ENCODE assay signal across 10 cellular contexts in the genomic region with DNA sequence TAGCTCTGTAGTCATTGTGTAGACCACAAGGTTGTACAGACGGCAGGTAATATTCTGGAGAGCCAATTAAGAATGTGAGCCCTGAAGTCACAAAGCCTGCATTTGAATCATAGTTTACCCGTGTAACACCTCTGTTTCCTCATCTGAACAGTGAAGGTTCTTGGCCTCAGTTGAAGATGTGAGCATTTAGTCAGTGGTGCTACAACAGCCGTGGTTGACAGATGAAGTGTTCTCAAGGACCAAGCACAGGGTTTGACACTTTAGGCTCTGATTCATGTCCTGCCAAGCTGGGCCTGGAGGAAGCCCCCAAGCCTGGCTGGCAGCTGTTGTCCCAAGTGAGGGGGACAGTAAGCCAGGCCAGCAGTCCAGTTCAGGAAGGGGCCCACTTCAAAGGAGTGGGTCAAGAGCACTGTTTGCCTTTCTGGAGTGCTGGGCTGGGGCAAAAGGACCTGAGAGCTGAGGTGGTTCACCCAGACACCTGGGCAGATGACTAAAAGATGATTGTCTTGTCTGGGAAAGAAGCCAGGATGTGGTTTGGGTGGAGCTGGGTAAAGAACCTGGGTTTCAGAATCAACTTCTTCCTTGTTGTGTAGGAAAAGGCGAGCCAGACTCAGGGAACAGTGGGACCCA. TPM values are rescaled to one million over a fixed set of nuclear protein-coding genes. Genes with fewer than 3 reads are reported as not detected.
DNase-seq lines count a peak whose midpoint lies in the region; ATAC-seq lines count a peak whose summit lies in the region.
"Had no signal": no experiment of that assay in that cellular context is flagged by ENCODE, and none has a peak within 500 bp of the region (broad histone marks: within the 10 kb centered on the region; RNA-seq: fewer than 3 reads in every experiment).

No MANE protein-coding gene starts in this region.

- no peaks in the 10 kb centered on the region for H3K9me3 Mint-ChIP-seq in CD8-positive, alpha-beta memory T cell
- no peaks in the 10 kb centered on the region for H3K9me3 Mint-ChIP-seq in activated T-helper 2 cell treated with anti-CD3 and anti-CD28 coated beads, Interferon-gamma antibody, Interleukin-2, Interleukin-4, amounts not matched to agents 10 μg/mL and 5 μg/mL and 100 μg/mL, durations not matched to agents 14 hours and 24 hours and 36 hours
- no peaks in the 10 kb centered on the region for H3K9me3 Mint-ChIP-seq in memory B cell

- no peaks in the 10 kb centered on the region for H3K9me3 ChIP-seq in CD8-positive, alpha-beta memory T cell (ENCODE audit: low read length)
- H3K9me3 ChIP-seq: left ventricle myocardium inferior had no signal

- H3K27ac ChIP-seq in CD8-positive, alpha-beta memory T cell (ENCODE audit: low read depth, low read length), result peak overlapping the region; percentile 8
- H3K27ac ChIP-seq: coronary artery, left ventricle myocardium inferior had no signal

- H3K27me3 ChIP-seq in CD8-positive, alpha-beta memory T cell (ENCODE audit: insufficient read depth, low read length, poor library complexity, severe bottlenecking), result no peaks in the 10 kb centered on the region

- H3K27ac Mint-ChIP-seq in CD8-positive, alpha-beta memory T cell, result peak overlapping the region; percentile 44 to 96 (median 86)
- H3K27ac Mint-ChIP-seq in activated T-helper 2 cell treated with anti-CD3 and anti-CD28 coated beads, Interferon-gamma antibody, Interleukin-2, Interleukin-4, amounts not matched to agents 10 μg/mL and 5 μg/mL and 100 μg/mL, durations not matched to agents 14 hours and 24 hours and 36 hours, result peak overlapping the region; percentile 61
- H3K27ac Mint-ChIP-seq in memory B cell, result peak overlapping the region; percentile 41

- CTCF ChIA-PET in CD8-positive, alpha-beta memory T cell (lab: Charles Lee), result interaction anchor here (1.4 kb wide), 1 partner anchor 178 kb away, joined by 3 read pairs; no protein-coding TSS in a partner anchor

- peak overlapping the region in 6 of 7 donors; percentile 46 to 71 (median 64) for H3K4me3 Mint-ChIP-seq in CD8-positive, alpha-beta memory T cell
- H3K4me3 Mint-ChIP-seq in activated T-helper 2 cell treated with anti-CD3 and anti-CD28 coated beads, Interferon-gamma antibody, Interleukin-2, Interleukin-4, amounts not matched to agents 10 μg/mL and 5 μg/mL and 100 μg/mL, durations not matched to agents 14 hours and 24 hours and 36 hours (ENCODE audit: low read depth), result no peak overlapping the region
- no peak overlapping the region for H3K4me3 Mint-ChIP-seq in memory B cell

- H3K36me3 Mint-ChIP-seq in CD8-positive, alpha-beta memory T cell, result peaks cover 0 to 4% (median 1%) of the 10 kb centered on the region in 3 donors
- peaks cover 25% of the 10 kb centered on the region for H3K36me3 Mint-ChIP-seq in activated T-helper 2 cell treated with anti-CD3 and anti-CD28 coated beads, Interferon-gamma antibody, Interleukin-2, Interleukin-4, amounts not matched to agents 10 μg/mL and 5 μg/mL and 100 μg/mL, durations not matched to agents 14 hours and 24 hours and 36 hours (ENCODE audit: low read depth)
- no peaks in the 10 kb centered on the region for H3K36me3 Mint-ChIP-seq in memory B cell

- intact Hi-C loops in activated T-helper 2 cell treated with anti-CD3 and anti-CD28 coated beads, Interferon-gamma antibody, Interleukin-2, Interleukin-4, amounts not matched to agents 10 μg/mL and 5 μg/mL and 100 μg/mL, durations not matched to agents 14 hours and 24 hours and 36 hours (cut with micrococcal nuclease), result no loop called here

- no peak for ATAC-seq in memory B cell (ENCODE audit: low read depth)
- ATAC-seq in HG02840 (IDR thresholded peaks at IDR 0.05; ENCODE audit: low FRiP score, unreplicated experiment), result no peak
- ATAC-seq in GM21825 (IDR thresholded peaks at IDR 0.05; ENCODE audit: unreplicated experiment), result no peak

- peaks cover 39% of the 10 kb centered on the region for H3K4me1 ChIP-seq in CD8-positive, alpha-beta memory T cell (ENCODE audit: insufficient read depth, low read length)

- H3K4me1 Mint-ChIP-seq in CD8-positive, alpha-beta memory T cell, result peaks cover 29 to 41% (median 34%) of the 10 kb centered on the region in 3 donors
- H3K4me1 Mint-ChIP-seq in activated T-helper 2 cell treated with anti-CD3 and anti-CD28 coated beads, Interferon-gamma antibody, Interleukin-2, Interleukin-4, amounts not matched to agents 10 μg/mL and 5 μg/mL and 100 μg/mL, durations not matched to agents 14 hours and 24 hours and 36 hours (ENCODE audit: low read depth), result peaks cover 25% of the 10 kb centered on the region
- peaks cover 9% of the 10 kb centered on the region for H3K4me1 Mint-ChIP-seq in memory B cell

- H3K4me3 ChIP-seq in CD8-positive, alpha-beta memory T cell (ENCODE audit: low read length), result peak overlapping the region; percentile 28
- H3K4me3 ChIP-seq: coronary artery, left ventricle myocardium inferior had no signal

- POLR2A ChIA-PET in CD8-positive, alpha-beta memory T cell (lab: Charles Lee), result no interaction called here

- peak in 1 of 5 donors; percentile 28 for DNase-seq in CD8-positive, alpha-beta memory T cell
- DNase-seq in NCI-H2196 treated with DMSO at 0.1 percent for 48 hours (lab: John Stamatoyannopoulos, UW; ENCODE audit: unreplicated experiment), result peak; percentile 62
- DNase-seq in activated T-helper 2 cell treated with anti-CD3 and anti-CD28 coated beads, Interferon-gamma antibody, Interleukin-2, Interleukin-4, amounts not matched to agents 10 μg/mL and 5 μg/mL and 100 μg/mL, durations not matched to agents 14 hours and 24 hours and 36 hours (ENCODE audit: low spot score), result peak; percentile 14
- DNase-seq in memory B cell (ENCODE audit: low spot score in 2 of 2), result no peak
- no peak for DNase-seq in foreskin melanocyte
- DNase-seq in cerebellum (ENCODE audit: low spot score), result no peak
- DNase-seq: left ventricle myocardium inferior had no signal

- H3K27me3 Mint-ChIP-seq in CD8-positive, alpha-beta memory T cell, result no peaks in the 10 kb centered on the region
- no peaks in the 10 kb centered on the region for H3K27me3 Mint-ChIP-seq in activated T-helper 2 cell treated with anti-CD3 and anti-CD28 coated beads, Interferon-gamma antibody, Interleukin-2, Interleukin-4, amounts not matched to agents 10 μg/mL and 5 μg/mL and 100 μg/mL, durations not matched to agents 14 hours and 24 hours and 36 hours (ENCODE audit: low read depth)
- no peaks in the 10 kb centered on the region for H3K27me3 Mint-ChIP-seq in memory B cell

- H3K36me3 ChIP-seq in CD8-positive, alpha-beta memory T cell (ENCODE audit: insufficient read depth, low read length), result no peaks in the 10 kb centered on the region

RNA-seq across cellular contexts. Expression of a gene that starts 20.7 kb away (rescaled TPM):
- under 1 TPM in 1 of 2 experiments, not detected in 1; 0.18 TPM for total RNA-seq in CD8-positive, alpha-beta memory T cell
- polyA plus RNA-seq in CD8-positive, alpha-beta memory T cell, result 1.0 TPM
- total RNA-seq in activated T-helper 2 cell treated with anti-CD3 and anti-CD28 coated beads, Interferon-gamma antibody, Interleukin-2, Interleukin-4, amounts not matched to agents 10 μg/mL and 5 μg/mL and 100 μg/mL, durations not matched to agents 14 hours and 24 hours and 36 hours, result not detected in 2 replicates
- 9.4 TPM for total RNA-seq in cerebellum

RNA-seq across cellular contexts. Expression of a gene that starts 28.7 kb away (rescaled TPM):
- total RNA-seq in CD8-positive, alpha-beta memory T cell, result 10 to 100 TPM; 47.7 to 52.7 TPM
- 154 TPM for polyA plus RNA-seq in CD8-positive, alpha-beta memory T cell
- 57.6 and 60.2 TPM in 2 replicates for total RNA-seq in activated T-helper 2 cell treated with anti-CD3 and anti-CD28 coated beads, Interferon-gamma antibody, Interleukin-2, Interleukin-4, amounts not matched to agents 10 μg/mL and 5 μg/mL and 100 μg/mL, durations not matched to agents 14 hours and 24 hours and 36 hours
- total RNA-seq in cerebellum, result 60.9 TPM

Comparison
In these comparisons a context has a peak if more than half of its experiments do, and no peak if none do; other contexts are left out.
1. DNase-seq: peak in NCI-H2196 treated with DMSO at 0.1 percent for 48 hours (single experiment) and activated T-helper 2 cell treated with anti-CD3 and anti-CD28 coated beads, Interferon-gamma antibody, Interleukin-2, Interleukin-4, amounts not matched to agents 10 μg/mL and 5 μg/mL and 100 μg/mL, durations not matched to agents 14 hours and 24 hours and 36 hours (single experiment); none in memory B cell (0 of 2), foreskin melanocyte (single experiment) and cerebellum (single experiment).
2. H3K4me3 Mint-ChIP-seq: peak in CD8-positive, alpha-beta memory T cell (6 of 7); none in activated T-helper 2 cell treated with anti-CD3 and anti-CD28 coated beads, Interferon-gamma antibody, Interleukin-2, Interleukin-4, amounts not matched to agents 10 μg/mL and 5 μg/mL and 100 μg/mL, durations not matched to agents 14 hours and 24 hours and 36 hours (single experiment) and memory B cell (single experiment).
3. Peak in every context shown above with its lines, with median percentiles within 50 percentile points of each other: H3K27ac Mint-ChIP-seq.